20 cellular contexts compared by ENCODE assay signal in the genomic region with DNA sequence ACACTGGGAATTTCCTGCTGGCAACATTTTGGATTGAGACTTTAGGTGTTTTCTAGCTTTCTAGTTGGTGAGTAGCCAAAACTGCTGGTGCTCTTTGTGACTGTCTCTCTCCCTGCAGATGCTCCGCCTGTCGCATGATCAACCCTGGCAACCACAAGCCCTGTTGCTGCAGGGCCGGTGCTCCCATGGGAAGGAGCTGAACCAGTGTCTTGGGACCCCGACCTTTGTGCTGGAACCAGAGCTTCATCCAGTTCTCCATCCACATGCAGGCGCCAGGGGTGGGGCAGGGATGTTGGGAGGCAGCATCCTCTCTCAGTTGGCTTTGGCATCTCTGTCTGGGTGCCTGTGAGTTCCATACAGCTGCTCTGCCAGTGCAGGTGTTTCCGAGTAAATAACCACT.
DNase-seq lines count a peak whose midpoint lies in the region; TF ChIP-seq lines count a peak whose summit lies in the region.
"Had no signal": no experiment of that assay in that cellular context is flagged by ENCODE, and none has a peak within 500 bp of the region (broad histone marks: within the 10 kb centered on the region; RNA-seq: fewer than 3 reads in every experiment).

No MANE protein-coding gene starts in this region.

- no peaks in the 10 kb centered on the region for H3K36me3 ChIP-seq in BLaER1
- no peaks in the 10 kb centered on the region for H3K36me3 ChIP-seq in neuronal stem cell (replicated peaks in 1 of 2; ENCODE audit: control insufficient read depth in 2 of 2, insufficient read depth in 2 of 2, low read length in 2 of 2)
- H3K36me3 ChIP-seq in spleen = no peaks in the 10 kb centered on the region

- H3K27me3 ChIP-seq in BLaER1 = no peaks in the 10 kb centered on the region
- no peaks in the 10 kb centered on the region for H3K27me3 ChIP-seq in neuronal stem cell (ENCODE audit: control insufficient read depth in 3 of 3, insufficient read depth in 3 of 3, low read depth in 1 of 3, low read length in 3 of 3)
- H3K27me3 ChIP-seq in spleen (replicated peaks in 1 of 7) = peaks cover 0 to 38% (median 0%) of the 10 kb centered on the region in 7 donors

- no peak overlapping the region for H2BK120ac ChIP-seq in neuronal stem cell (ENCODE audit: low read depth, low read length)

- no peak overlapping the region for H3K4me3 ChIP-seq in BLaER1
- no peak overlapping the region for H3K4me3 ChIP-seq in neuronal stem cell (ENCODE audit: low read length in 2 of 2)
- H3K4me3 ChIP-seq in spleen = no peak overlapping the region
- H3K4me3 ChIP-seq: A549, GM12878 had no signal

- H3K4me1 ChIP-seq in BLaER1 (peaks cover 12% of the 10 kb centered on the region), neuronal stem cell (ENCODE audit: control insufficient read depth in 2 of 2, insufficient read depth in 1 of 2, low read depth in 1 of 2, low read length in 2 of 2) (peaks cover 0 to 10% of the 10 kb centered on the region in 2 donors), spleen (no peaks in the 10 kb centered on the region)
- H3K4me1 ChIP-seq: A549 had no signal

- H2BK15ac ChIP-seq in neuronal stem cell (ENCODE audit: low read length) = no peak overlapping the region

- no peak overlapping the region for H2BK5ac ChIP-seq in neuronal stem cell (ENCODE audit: low read length)

- H3K18ac ChIP-seq in neuronal stem cell (ENCODE audit: low read length) = peak overlapping the region; percentile 29

- no peaks in the 10 kb centered on the region for H4K20me1 ChIP-seq in BLaER1

- H3K9ac ChIP-seq in BLaER1 (no peak overlapping the region), neuronal stem cell (ENCODE audit: low read depth, low read length, poor library complexity) (no peak overlapping the region)

- no CpG with 5 or more reads among the region's 6 CpGs for WGBS in neuronal stem cell (ENCODE audit: extremely low coverage in 2 of 2, insufficient read length in 2 of 2, insufficient replicate concordance in 1 of 2), 2 donors
- 83 to 90% (median 83%) methylated on average over 6 of the region's 6 CpGs for WGBS in spleen, 5 donors

- no peak overlapping the region for H2AFZ ChIP-seq in neuronal stem cell (ENCODE audit: low read length)

- no peak overlapping the region for H3K4ac ChIP-seq in neuronal stem cell (ENCODE audit: low read length)

- H4K91ac ChIP-seq in neuronal stem cell (ENCODE audit: low read depth, low read length, poor library complexity) = no peak overlapping the region

- TF ChIP-seq POLR2A in spleen (IDR thresholded peaks at IDR 0.05) = no peak

- no peak overlapping the region for H3K23ac ChIP-seq in neuronal stem cell (ENCODE audit: low read depth, low read length, poor library complexity)

- intact Hi-C loops in spleen (cut with DNase I; ENCODE audit: low total_unique reads) = no loop called here

- H3K4me2 ChIP-seq in BLaER1 (peak overlapping the region; percentile 39), neuronal stem cell (ENCODE audit: insufficient read depth, low read length, poor library complexity, severe bottlenecking) (no peak overlapping the region)
- H3K4me2 ChIP-seq: A549 had no signal

- H3K14ac ChIP-seq in neuronal stem cell (ENCODE audit: low read length) = no peak overlapping the region

- H3K27ac ChIP-seq in BLaER1 (no peak overlapping the region), neuronal stem cell (replicated peaks; ENCODE audit: low read length) (no peak overlapping the region), spleen (no peak overlapping the region)
- H3K27ac ChIP-seq: 22Rv1, A549 had no signal

- H2BK12ac ChIP-seq in neuronal stem cell (ENCODE audit: low read length) = no peak overlapping the region

- H3K9me3 ChIP-seq in BLaER1 = no peaks in the 10 kb centered on the region
- H3K9me3 ChIP-seq in neuronal stem cell (replicated peaks in 1 of 2; ENCODE audit: control insufficient read depth in 2 of 2, insufficient read depth in 1 of 2, low read depth in 1 of 2, low read length in 2 of 2) = no peaks in the 10 kb centered on the region
- no peaks in the 10 kb centered on the region for H3K9me3 ChIP-seq in spleen
- H3K9me3 ChIP-seq: A549 had no signal

- H2AK5ac ChIP-seq in neuronal stem cell (ENCODE audit: low read depth, low read length) = no peak overlapping the region

- DNase-seq in NCI-H1694 treated with DMSO at 0.1 percent for 48 hours (lab: John Stamatoyannopoulos, UW) = peak; percentile 35
- DNase-seq in NCI-H1694 (lab: John Stamatoyannopoulos, UW) = no peak
- no peak for DNase-seq in neuronal stem cell (ENCODE audit: low spot score)
- no peak for DNase-seq in spleen
- DNase-seq: AML-193; C1 segment of cervical spinal cord; CD4-positive, CD25-positive, alpha-beta regulatory T cell; CD8-positive, alpha-beta memory T cell; COR-L47; DMS 273 treated with DMSO at 0.1 percent for 48 hours; DMS153; DMS53; DMS79; DND-41; EL; GDM1 had no signal

- H3K79me1 ChIP-seq in neuronal stem cell (ENCODE audit: low read depth, low read length) = no peaks in the 10 kb centered on the region

- TF ChIP-seq CTCF in spleen (IDR thresholded peaks at IDR 0.05 in 8 of 11, conservative IDR thresholded peaks at IDR 0.05 in 3 of 11) = no peak

- H4K8ac ChIP-seq in neuronal stem cell (ENCODE audit: low read depth, low read length) = no peak overlapping the region
